30 cellular contexts compared by ENCODE assay signal in the genomic region with DNA sequence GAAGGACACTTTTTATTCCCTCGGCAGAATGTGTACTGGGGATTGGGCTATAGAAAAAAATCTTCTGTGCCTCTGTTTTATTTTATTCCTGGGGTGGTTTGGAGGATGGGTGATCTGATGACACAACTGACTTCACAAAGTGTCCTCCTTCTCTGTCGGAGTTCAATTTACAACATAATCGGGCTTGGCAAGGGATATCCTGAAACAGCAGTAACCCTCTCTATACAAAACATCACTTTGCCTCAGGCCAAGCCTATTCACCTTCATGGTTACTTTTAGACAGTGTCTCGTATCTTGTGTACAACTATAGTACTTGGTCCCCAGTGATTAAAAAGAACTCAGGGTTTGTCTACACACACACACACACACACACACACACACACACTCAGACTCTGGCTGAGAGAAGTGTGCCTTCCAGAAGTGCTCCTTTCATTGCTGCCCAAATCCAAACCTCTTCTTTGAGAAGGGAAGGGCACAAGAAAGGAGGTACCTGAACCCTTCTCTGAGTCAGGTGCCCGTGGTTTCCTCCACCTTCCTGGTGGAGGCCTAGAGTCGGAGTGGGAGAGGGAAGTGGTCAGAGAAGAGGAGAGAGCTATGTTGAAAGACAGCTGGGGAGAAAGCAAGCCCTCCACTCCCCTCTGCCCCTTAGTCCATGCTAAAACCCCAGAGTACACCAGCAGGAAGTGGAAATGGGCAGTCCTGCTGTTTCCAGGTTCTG.
DNase-seq lines count a peak whose midpoint lies in the region; ATAC-seq and TF ChIP-seq lines count a peak whose summit lies in the region.
"Had no signal": no experiment of that assay in that cellular context is flagged by ENCODE, and none has a peak within 500 bp of the region (broad histone marks: within the 10 kb centered on the region; RNA-seq: fewer than 3 reads in every experiment).

No MANE protein-coding gene starts in this region.

- no peak overlapping the region for H3K27ac ChIP-seq in HL-60 (replicated peaks)
- peak overlapping the region; percentile 90 for H3K27ac ChIP-seq in iPS-20b (ENCODE audit: low read length)
- H3K27ac ChIP-seq: A549, esophagus squamous epithelium, heart right ventricle, SJSA1, transverse colon had no signal

- DNase-seq in AML-193 (lab: John Stamatoyannopoulos, UW) (peak; percentile 7 to 8), HL-60 (ENCODE audit: low read depth in 1 of 2, low spot score in 1 of 2) (peak; percentile 11 to 64), SKM-1 (lab: John Stamatoyannopoulos, UW; ENCODE audit: unreplicated experiment) (peak; percentile 24), middle frontal gyrus (ENCODE audit: extremely low spot score, low spot score) (no peak), epidermal melanocyte (ENCODE audit: insufficient read length, low spot score) (no peak)
- no peak for DNase-seq in activated CD4-positive, alpha-beta memory T cell treated with anti-CD3 and anti-CD28 coated beads, Interleukin-2, amount 10 ng/mL, durations not matched to agents 7 days and 5 days
- DNase-seq: activated CD4-positive, alpha-beta T cell treated with anti-CD3 and anti-CD28 coated beads for 1 hour; activated CD8-positive, alpha-beta T cell treated with anti-CD3 and anti-CD28 coated beads for 36 hours; amygdala; CD4-positive, alpha-beta memory T cell; effector CD8-positive, alpha-beta T cell; EL; esophagus squamous epithelium; foreskin melanocyte; heart right ventricle; IMR-90; left colon; naive B cell; NCI-H2081; NCI-H226; RPMI8226; transverse colon had no signal

- H3K27me3 Mint-ChIP-seq in activated CD4-positive, alpha-beta memory T cell treated with anti-CD3 and anti-CD28 coated beads, Interleukin-2, amount 10 ng/mL, durations not matched to agents 7 days and 5 days = peaks cover 1% of the 10 kb centered on the region
- H3K27me3 Mint-ChIP-seq: activated CD8-positive, alpha-beta T cell treated with anti-CD3 and anti-CD28 coated beads for 36 hours had no signal

- no peak overlapping the region for H3K4me3 Mint-ChIP-seq in activated CD4-positive, alpha-beta memory T cell treated with anti-CD3 and anti-CD28 coated beads, Interleukin-2, amount 10 ng/mL, durations not matched to agents 7 days and 5 days
- H3K4me3 Mint-ChIP-seq: activated CD8-positive, alpha-beta T cell treated with anti-CD3 and anti-CD28 coated beads for 36 hours; activated naive CD4-positive, alpha-beta T cell treated with anti-CD3 and anti-CD28 coated beads, Interleukin-2, amount 50 U/mL, for 24 hours; CD4-positive, alpha-beta memory T cell; memory B cell; naive B cell; T-helper 1 cell treated with Interleukin-12 subunit alpha and Interleukin-12 subunit beta and Interleukin-4 antibody, amounts not matched to agents 30 μg/mL and 1 μg/mL, for 36 hours had no signal

- no peaks in the 10 kb centered on the region for H3K9me3 Mint-ChIP-seq in activated CD4-positive, alpha-beta memory T cell treated with anti-CD3 and anti-CD28 coated beads, Interleukin-2, amount 10 ng/mL, durations not matched to agents 7 days and 5 days
- H3K9me3 Mint-ChIP-seq: activated CD8-positive, alpha-beta T cell treated with anti-CD3 and anti-CD28 coated beads for 36 hours; activated naive CD4-positive, alpha-beta T cell treated with anti-CD3 and anti-CD28 coated beads, Interleukin-2, amount 50 U/mL, for 24 hours; activated T-helper 2 cell treated with anti-CD3 and anti-CD28 coated beads, Interferon-gamma antibody, Interleukin-2, Interleukin-4, amounts not matched to agents 10 μg/mL and 5 μg/mL and 100 μg/mL, durations not matched to agents 14 hours and 24 hours and 36 hours; CD4-positive, alpha-beta memory T cell; memory B cell; T-helper 1 cell treated with Interleukin-12 subunit alpha and Interleukin-12 subunit beta and Interleukin-4 antibody, amounts not matched to agents 30 μg/mL and 1 μg/mL, for 36 hours had no signal

- H3K27ac Mint-ChIP-seq in activated CD4-positive, alpha-beta memory T cell treated with anti-CD3 and anti-CD28 coated beads, Interleukin-2, amount 10 ng/mL, durations not matched to agents 7 days and 5 days = no peak overlapping the region
- H3K27ac Mint-ChIP-seq: activated CD8-positive, alpha-beta T cell treated with anti-CD3 and anti-CD28 coated beads for 36 hours; activated naive CD4-positive, alpha-beta T cell treated with anti-CD3 and anti-CD28 coated beads, Interleukin-2, amount 50 U/mL, for 24 hours; activated T-helper 2 cell treated with anti-CD3 and anti-CD28 coated beads, Interferon-gamma antibody, Interleukin-2, Interleukin-4, amounts not matched to agents 10 μg/mL and 5 μg/mL and 100 μg/mL, durations not matched to agents 14 hours and 24 hours and 36 hours; CD4-positive, alpha-beta memory T cell; memory B cell; T-helper 1 cell treated with Interleukin-12 subunit alpha and Interleukin-12 subunit beta and Interleukin-4 antibody, amounts not matched to agents 30 μg/mL and 1 μg/mL, for 36 hours had no signal

- H3K4me3 ChIP-seq in HL-60 (replicated peaks; ENCODE audit: insufficient read depth, low read length) (no peak overlapping the region), iPS-20b (ENCODE audit: low read length) (peak overlapping the region; percentile 39)
- H3K4me3 ChIP-seq: A549, esophagus squamous epithelium, heart right ventricle, SJSA1, transverse colon had no signal

- no peaks in the 10 kb centered on the region for H3K4me1 Mint-ChIP-seq in activated CD4-positive, alpha-beta memory T cell treated with anti-CD3 and anti-CD28 coated beads, Interleukin-2, amount 10 ng/mL, durations not matched to agents 7 days and 5 days
- H3K4me1 Mint-ChIP-seq: memory B cell had no signal

- peaks cover 28% of the 10 kb centered on the region for H3K4me1 ChIP-seq in iPS-20b (ENCODE audit: insufficient read depth, low read length)
- H3K4me1 ChIP-seq: A549, esophagus squamous epithelium, heart right ventricle, SJSA1 had no signal

- ATAC-seq in GM19395 (IDR thresholded peaks at IDR 0.05; ENCODE audit: unreplicated experiment) = no peak
- ATAC-seq: A549; activated CD8-positive, alpha-beta T cell treated with anti-CD3 and anti-CD28 coated beads for 36 hours; heart right ventricle had no signal

- POLR2A ChIA-PET in activated CD4-positive, alpha-beta memory T cell treated with anti-CD3 and anti-CD28 coated beads, Interleukin-2, amount 10 ng/mL, durations not matched to agents 7 days and 5 days (lab: Charles Lee) = no interaction called here

- no peaks in the 10 kb centered on the region for H3K27me3 ChIP-seq in HL-60 (ENCODE audit: insufficient read depth, poor library complexity, severe bottlenecking)
- no peaks in the 10 kb centered on the region for H3K27me3 ChIP-seq in iPS-20b (ENCODE audit: insufficient read depth, low read length)
- H3K27me3 ChIP-seq: esophagus squamous epithelium, SJSA1, transverse colon had no signal

- H3K9me3 ChIP-seq in iPS-20b (ENCODE audit: insufficient read depth, low read depth, low read length) = no peaks in the 10 kb centered on the region
- H3K9me3 ChIP-seq: A549, esophagus squamous epithelium, SJSA1, transverse colon had no signal

- H3K36me3 Mint-ChIP-seq in activated CD4-positive, alpha-beta memory T cell treated with anti-CD3 and anti-CD28 coated beads, Interleukin-2, amount 10 ng/mL, durations not matched to agents 7 days and 5 days (ENCODE audit: low read depth) = no peaks in the 10 kb centered on the region
- H3K36me3 Mint-ChIP-seq: activated naive CD4-positive, alpha-beta T cell treated with anti-CD3 and anti-CD28 coated beads, Interleukin-2, amount 50 U/mL, for 24 hours; CD4-positive, alpha-beta memory T cell; memory B cell; naive B cell had no signal

- no peak for TF ChIP-seq CTCF in HL-60 (IDR thresholded peaks at IDR 0.05; ENCODE audit: insufficient read depth, low read length)

- peak overlapping the region; percentile 36; the same call in 1 of the 2 replicates for H3K9ac ChIP-seq in iPS-20b (ENCODE audit: low read depth, low read length)

- H3K36me3 ChIP-seq in iPS-20b (ENCODE audit: insufficient read depth, low read depth, low read length) = no peaks in the 10 kb centered on the region
- H3K36me3 ChIP-seq: esophagus squamous epithelium, heart right ventricle, SJSA1, transverse colon had no signal

- CTCF ChIA-PET in activated CD4-positive, alpha-beta memory T cell treated with anti-CD3 and anti-CD28 coated beads, Interleukin-2, amount 10 ng/mL, durations not matched to agents 7 days and 5 days (lab: Charles Lee) = no interaction called here

Comparison
In these comparisons a context has a peak if more than half of its experiments do, and no peak if none do; other contexts are left out.
1. DNase-seq: peak in AML-193 (2 of 2), HL-60 (2 of 2) and SKM-1 (single experiment); none in middle frontal gyrus (single experiment), activated CD4-positive, alpha-beta memory T cell treated with anti-CD3 and anti-CD28 coated beads, Interleukin-2, amount 10 ng/mL, durations not matched to agents 7 days and 5 days (single experiment) and epidermal melanocyte (single experiment).